Comparison of ENCODE assay signal across 15 cellular contexts in the genomic region with DNA sequence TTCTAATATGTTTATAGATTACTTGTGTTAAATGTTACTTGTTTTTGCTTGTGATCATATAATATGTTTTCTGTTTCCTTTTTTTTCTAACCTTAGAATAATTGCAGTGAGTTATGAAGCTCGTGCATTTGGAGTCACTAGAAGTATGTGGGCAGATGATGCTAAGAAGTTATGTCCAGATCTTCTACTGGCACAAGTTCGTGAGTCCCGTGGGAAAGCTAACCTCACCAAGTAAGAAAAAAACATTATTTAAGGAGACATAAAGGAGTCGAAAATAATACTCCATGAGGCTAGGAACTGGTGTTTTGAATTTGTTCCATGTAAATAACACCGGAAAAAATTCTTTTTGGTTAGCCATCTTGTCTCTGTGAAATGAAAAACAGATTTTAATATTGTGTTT.
"Had no signal": no experiment of that assay in that cellular context is flagged by ENCODE, and none has a peak within 500 bp of the region (broad histone marks: within the 10 kb centered on the region; RNA-seq: fewer than 3 reads in every experiment).

No MANE protein-coding gene starts in this region.

- H3K4me3 Mint-ChIP-seq: mesothelial cell of epicardium; stimulated activated effector memory CD8-positive, alpha-beta T cell treated with anti-CD3 and anti-CD28 coated beads, Interleukin-12 subunit alpha, Interleukin-12 subunit beta, amount 100 ng/mL, for 72 hours had no signal

- H3K9me3 Mint-ChIP-seq: mesothelial cell of epicardium; stimulated activated effector memory CD8-positive, alpha-beta T cell treated with anti-CD3 and anti-CD28 coated beads, Interleukin-12 subunit alpha, Interleukin-12 subunit beta, amount 100 ng/mL, for 72 hours had no signal

- H3K36me3 ChIP-seq: uterus had no signal

- H3K27ac Mint-ChIP-seq: mesothelial cell of epicardium had no signal

- DNase-seq: activated CD4-positive, CD25-positive, alpha-beta regulatory T cell; activated CD8-positive, alpha-beta memory T cell treated with anti-CD3 and anti-CD28 coated beads for 24 hours; activated gamma-delta T cell; caudate nucleus; colonic mucosa; kidney; posterior cingulate gyrus; small intestine; tibial artery; uterus had no signal

- H3K27ac ChIP-seq: colonic mucosa, gastroesophageal sphincter, neutrophil, right atrium auricular region, tibial artery, uterus had no signal

- H3K27me3 ChIP-seq: colonic mucosa, gastroesophageal sphincter, neutrophil, right atrium auricular region, tibial artery, uterus had no signal

- H3K9me3 ChIP-seq: colonic mucosa, gastroesophageal sphincter, neutrophil, right atrium auricular region, tibial artery, uterus had no signal

- H3K4me1 ChIP-seq: colonic mucosa, uterus had no signal

- ATAC-seq: gastroesophageal sphincter; stimulated activated effector memory CD8-positive, alpha-beta T cell treated with anti-CD3 and anti-CD28 coated beads, Interleukin-12 subunit alpha, Interleukin-12 subunit beta, amount 100 ng/mL, for 72 hours had no signal

- H3K4me3 ChIP-seq: colonic mucosa, gastroesophageal sphincter, right atrium auricular region, tibial artery, uterus had no signal
